ENCODE assay signal across 10 cellular contexts in the genomic region with DNA sequence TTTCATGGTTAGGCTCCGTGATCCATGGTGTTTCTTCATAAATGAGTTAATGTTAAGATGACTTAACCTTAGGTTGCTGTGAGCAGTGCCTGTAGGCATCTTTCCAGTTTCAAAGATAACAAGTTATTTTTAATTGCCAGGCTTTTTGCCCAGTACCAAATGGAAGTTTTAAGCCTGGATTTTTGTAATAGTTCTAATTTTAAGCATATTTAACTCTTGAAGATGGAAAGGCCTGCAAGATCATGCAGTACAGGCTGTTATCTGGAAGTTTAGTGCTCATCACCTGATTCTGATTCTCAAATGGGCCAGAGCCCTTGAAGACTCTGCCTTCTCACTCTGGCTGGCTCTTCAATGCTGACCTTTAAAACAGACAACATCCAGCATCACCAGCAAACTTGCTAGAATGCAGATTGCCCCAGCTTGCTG.
A peak's percentile ranks its signal among the peaks of the same experiment; 100 is the strongest.
DNase-seq lines count a peak whose midpoint lies in the region; ATAC-seq and TF ChIP-seq lines count a peak whose summit lies in the region.
"Had no signal": no experiment of that assay in that cellular context is flagged by ENCODE, and none has a peak within 500 bp of the region (broad histone marks: within the 10 kb centered on the region; RNA-seq: fewer than 3 reads in every experiment).

No MANE protein-coding gene starts in this region.

- no peak overlapping the region for H3K4me3 ChIP-seq in body of pancreas
- H3K4me3 ChIP-seq in transverse colon = no peak overlapping the region

- peak; percentile 72 for ATAC-seq in Right ventricle myocardium inferior
- no peak for ATAC-seq in body of pancreas
- ATAC-seq: WTC11 had no signal

- TF ChIP-seq EP300 in transverse colon (IDR thresholded peaks at IDR 0.05; ENCODE audit: low read depth) = no peak

- H3K9me3 ChIP-seq in body of pancreas = no peaks in the 10 kb centered on the region
- H3K9me3 ChIP-seq in transverse colon = no peaks in the 10 kb centered on the region

- in situ Hi-C loops in transverse colon (cut with MboI; ENCODE audit: low pct_ligation_motif_present in 1 of 4, low pct_unique_long_range_greater_than_20kb in 1 of 4, low sequenced_read_pairs in 3 of 4) = loop anchor here in 1 of 4 donors (25.0 kb wide), 1 partner anchor 324 kb away; no protein-coding TSS in a partner anchor

- H3K27me3 ChIP-seq in body of pancreas = no peaks in the 10 kb centered on the region
- no peaks in the 10 kb centered on the region for H3K27me3 ChIP-seq in layer of hippocampus (ENCODE audit: control insufficient read depth, insufficient read depth, low read length)
- H3K27me3 ChIP-seq in transverse colon = no peaks in the 10 kb centered on the region

- TF ChIP-seq CTCF in body of pancreas (IDR thresholded peaks at IDR 0.05) (no peak), transverse colon (IDR thresholded peaks at IDR 0.05) (no peak)

- H3K36me3 ChIP-seq in body of pancreas (replicated peaks in 1 of 2; ENCODE audit: insufficient read depth in 1 of 2, low read depth in 2 of 2) (no peaks in the 10 kb centered on the region), transverse colon (peaks cover 0 to 8% (median 3%) of the 10 kb centered on the region in 4 donors)

- DNase-seq in Right ventricle myocardium inferior (ENCODE audit: missing footprints) (no peak), cardiac septum (ENCODE audit: low spot score) (no peak), body of pancreas (no peak), transverse colon (no peak), cerebellar nuclear complex (lab: John Stamatoyannopoulos, UW) (no peak), SW 1271 (lab: John Stamatoyannopoulos, UW) (no peak)
- DNase-seq in stimulated activated naive CD4-positive, alpha-beta T cell treated with Interleukin-2 at 50 U/mL for 16 hours (lab: John Stamatoyannopoulos, UW) = no peak
- DNase-seq: hypothalamus had no signal

- intact Hi-C loops in Right ventricle myocardium inferior (cut with DNase I) (loop anchor here (5.0 to 10.0 kb wide), 2 partner anchors 64 to 141 kb away; a partner anchor contains a TSS), cardiac septum (cut with DNase I) (loop anchor here (2.0 to 10.0 kb wide), 2 partner anchors 21 to 291 kb away; no protein-coding TSS in a partner anchor), body of pancreas (cut with DNase I) (no loop called here), transverse colon (cut with DNase I; ENCODE audit: low total_unique reads) (no loop called here)

- WGBS in body of pancreas, 2 donors = 20 to 21% methylated on average over 1 of the region's 1 CpG
- WGBS in transverse colon (ENCODE audit: low coverage in 1 of 2), 2 donors = 36 to 68% methylated on average over 1 of the region's 1 CpG

- peak overlapping the region in 3 of 4 donors; percentile 19 to 47 (median 24) for H3K27ac ChIP-seq in body of pancreas
- H3K27ac ChIP-seq in layer of hippocampus (ENCODE audit: low read depth, low read length) = peak overlapping the region; percentile 23
- peak overlapping the region in 3 of 4 donors; percentile 1 to 19 (median 5) for H3K27ac ChIP-seq in transverse colon

- TF ChIP-seq POLR2A in body of pancreas (IDR thresholded peaks at IDR 0.05) (no peak), transverse colon (IDR thresholded peaks at IDR 0.05) (no peak)

- H3K4me1 ChIP-seq in body of pancreas (peaks cover 47% of the 10 kb centered on the region), transverse colon (peaks cover 10 to 33% (median 12%) of the 10 kb centered on the region in 4 donors)

Comparison
In these comparisons a context has a peak if more than half of its experiments do, and no peak if none do; other contexts are left out.
1. intact Hi-C loops: an anchor here in Right ventricle myocardium inferior (5.0 to 10.0 kb wide) and cardiac septum (2.0 to 10.0 kb wide); none called in body of pancreas and transverse colon.